In the genomic region with DNA sequence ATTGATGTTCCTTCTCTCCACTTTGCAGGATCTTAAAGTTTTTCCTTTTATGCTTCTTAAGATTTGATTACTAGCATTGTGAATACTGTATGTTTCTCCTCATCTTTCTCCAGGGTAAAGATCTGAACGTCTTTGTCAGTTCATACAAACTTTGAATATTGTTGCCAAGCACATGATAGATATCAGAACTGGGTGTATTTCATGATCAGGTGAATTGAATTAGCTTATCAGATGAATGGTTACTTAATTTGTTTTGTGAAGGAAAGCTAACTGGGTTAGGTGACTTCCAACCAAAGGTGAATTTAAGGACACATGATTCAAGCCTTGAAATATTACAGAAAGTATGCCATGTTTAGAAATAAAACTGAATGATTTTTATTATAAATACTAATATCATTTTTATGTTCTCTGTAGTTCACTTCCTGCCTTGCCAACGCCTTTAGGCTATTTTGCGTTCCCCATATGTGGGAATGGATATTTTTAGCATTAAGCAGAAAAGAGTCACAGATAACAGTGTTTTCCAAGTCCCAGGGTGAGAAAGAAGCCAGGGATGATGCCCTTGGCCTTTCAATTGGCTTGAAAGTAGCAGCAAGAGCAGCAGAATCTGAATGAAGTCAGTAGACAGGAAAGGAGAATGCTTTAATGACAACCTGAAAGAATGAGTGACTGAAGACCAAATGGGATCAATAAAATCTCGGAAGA, we compare ENCODE assay signal across 15 cellular contexts.
DNase-seq lines count a peak whose midpoint lies in the region; ATAC-seq and TF ChIP-seq lines count a peak whose summit lies in the region.
"Had no signal": no experiment of that assay in that cellular context is flagged by ENCODE, and none has a peak within 500 bp of the region (broad histone marks: within the 10 kb centered on the region; RNA-seq: fewer than 3 reads in every experiment).

No MANE protein-coding gene starts in this region.

- H3K27me3 ChIP-seq in GM23248 (replicated peaks; ENCODE audit: insufficient read depth): no peaks in the 10 kb centered on the region
- H3K27me3 ChIP-seq: BLaER1 had no signal

- no peak overlapping the region for H3K4me2 ChIP-seq in GM23248 (ENCODE audit: unreplicated experiment)
- H3K4me2 ChIP-seq: BLaER1 had no signal

- in situ Hi-C loops in GM23248 (cut with MboI): no loop called here

- H3K36me3 ChIP-seq in GM23248 (ENCODE audit: low read depth): no peaks in the 10 kb centered on the region
- H3K36me3 ChIP-seq: BLaER1, HAP-1 had no signal

- WGBS in GM23248 (ENCODE audit: low coverage in 1 of 2, low lambda C conversion rate in 2 of 2, missing lambda C conversion rate in 2 of 2), 2 experiments: 2 to 9% methylated on average over 4 of the region's 4 CpGs

- H3K27me3 Mint-ChIP-seq in mesothelial cell of epicardium (ENCODE audit: low read depth): no peaks in the 10 kb centered on the region
- H3K27me3 Mint-ChIP-seq: CD4-positive, alpha-beta memory T cell had no signal

- no peaks in the 10 kb centered on the region for H3K9me2 ChIP-seq in GM23248 (ENCODE audit: insufficient read depth)

- peaks cover 20% of the 10 kb centered on the region for H3K9me3 Mint-ChIP-seq in mesothelial cell of epicardium

- H2AFZ ChIP-seq in GM23248: 0 out of 2 replicates have a peak overlapping the region, but pooled peaks have one; percentile 52

- no peaks in the 10 kb centered on the region for H4K20me1 ChIP-seq in GM23248 (ENCODE audit: insufficient read depth)
- H4K20me1 ChIP-seq: BLaER1 had no signal

- peaks cover 21% of the 10 kb centered on the region for H3K4me1 Mint-ChIP-seq in mesothelial cell of epicardium
- H3K4me1 Mint-ChIP-seq: CD14-positive monocyte; CD4-positive, alpha-beta memory T cell had no signal

- H3K9ac ChIP-seq in GM23248: no peak overlapping the region
- H3K9ac ChIP-seq: BLaER1 had no signal

- H3K4me1 ChIP-seq in GM23248 (ENCODE audit: insufficient read depth): no peaks in the 10 kb centered on the region
- H3K4me1 ChIP-seq: BLaER1, HAP-1 had no signal

- H3F3A ChIP-seq in GM23248 (ENCODE audit: insufficient read depth): no peaks in the 10 kb centered on the region

- H3K27ac ChIP-seq in GM23248: no peak overlapping the region
- H3K27ac ChIP-seq: 22Rv1, BLaER1 had no signal

- no peak overlapping the region for H3K4me3 Mint-ChIP-seq in mesothelial cell of epicardium
- H3K4me3 Mint-ChIP-seq: CD14-positive monocyte; CD4-positive, alpha-beta memory T cell had no signal

- DNase-seq in COLO829 (ENCODE audit: low spot score): peak; percentile 2
- peak; percentile 2 for DNase-seq in GM23248
- DNase-seq in mesothelial cell of epicardium (ENCODE audit: low spot score in 2 of 2, unreplicated experiment in 2 of 2): no peak
- DNase-seq in effector CD4-positive, alpha-beta T cell: no peak
- DNase-seq in NCI-H1105 (lab: John Stamatoyannopoulos, UW): no peak
- no peak for DNase-seq in stimulated activated CD4-positive, alpha-beta T cell treated with anti-CD3 and anti-CD28 coated beads, Interleukin-4, amount 100 ng/mL, for 4 hours
- DNase-seq: CD4-positive, alpha-beta memory T cell; KG1 had no signal

- no peak for TF ChIP-seq CTCF in mesothelial cell of epicardium (IDR thresholded peaks at IDR 0.05; ENCODE audit: unreplicated experiment)

- peak overlapping the region; percentile 32 for H3K27ac Mint-ChIP-seq in mesothelial cell of epicardium
- H3K27ac Mint-ChIP-seq: CD14-positive monocyte; CD4-positive, alpha-beta memory T cell had no signal

- H3K79me2 ChIP-seq in GM23248 (ENCODE audit: insufficient read depth): no peaks in the 10 kb centered on the region

- H3K9me3 ChIP-seq in GM23248 (ENCODE audit: low read depth): no peaks in the 10 kb centered on the region
- H3K9me3 ChIP-seq: HAP-1 had no signal

- H3K4me3 ChIP-seq in GM23248: no peak overlapping the region
- H3K4me3 ChIP-seq: BLaER1, GM12878, HAP-1 had no signal

- peaks cover 4% of the 10 kb centered on the region for H3K36me3 Mint-ChIP-seq in mesothelial cell of epicardium
- H3K36me3 Mint-ChIP-seq: CD14-positive monocyte; CD4-positive, alpha-beta memory T cell had no signal

- no peak; the same call in 2 of the 3 replicates for ATAC-seq in SK-N-SH treated with all-trans-retinoic acid at 6 μM for 48 hours
- ATAC-seq: GM12878, HepG2 had no signal

TF ChIP-seq in SK-N-SH treated with all-trans-retinoic acid at 6 μM for 48 hours, 23 proteins besides CTCF, POLR2A, EP300 and RAD21:
- TF ChIP-seq TCF4 (CRISPR knock-in tag; IDR thresholded peaks at IDR 0.05; ENCODE audit: borderline replicate concordance) (peak; percentile 85), CSDC2 (CRISPR knock-in tag; IDR thresholded peaks at IDR 0.05) (0 out of 2 replicates have a peak, but pooled peaks have one; percentile 19), ZC3H10 (CRISPR knock-in tag; IDR thresholded peaks at IDR 0.05) (no peak), CSRNP3 (CRISPR knock-in tag; IDR thresholded peaks at IDR 0.05) (0 out of 2 replicates have a peak, but pooled peaks have one; percentile 38), ZFP30 (CRISPR knock-in tag; IDR thresholded peaks at IDR 0.05) (no peak), ZNF70 (CRISPR knock-in tag; IDR thresholded peaks at IDR 0.05) (no peak), ISL1 (CRISPR knock-in tag; IDR thresholded peaks at IDR 0.05) (peak; percentile 92), ZNF8 (CRISPR knock-in tag; IDR thresholded peaks at IDR 0.05) (0 out of 2 replicates have a peak, but pooled peaks have one; percentile 5), TSHZ2 (CRISPR knock-in tag; IDR thresholded peaks at IDR 0.05) (peak; percentile 53), SNAI2 (CRISPR knock-in tag; IDR thresholded peaks at IDR 0.05) (0 out of 2 replicates have a peak, but pooled peaks have one; percentile 12)
- TF ChIP-seq, protein P1, sequence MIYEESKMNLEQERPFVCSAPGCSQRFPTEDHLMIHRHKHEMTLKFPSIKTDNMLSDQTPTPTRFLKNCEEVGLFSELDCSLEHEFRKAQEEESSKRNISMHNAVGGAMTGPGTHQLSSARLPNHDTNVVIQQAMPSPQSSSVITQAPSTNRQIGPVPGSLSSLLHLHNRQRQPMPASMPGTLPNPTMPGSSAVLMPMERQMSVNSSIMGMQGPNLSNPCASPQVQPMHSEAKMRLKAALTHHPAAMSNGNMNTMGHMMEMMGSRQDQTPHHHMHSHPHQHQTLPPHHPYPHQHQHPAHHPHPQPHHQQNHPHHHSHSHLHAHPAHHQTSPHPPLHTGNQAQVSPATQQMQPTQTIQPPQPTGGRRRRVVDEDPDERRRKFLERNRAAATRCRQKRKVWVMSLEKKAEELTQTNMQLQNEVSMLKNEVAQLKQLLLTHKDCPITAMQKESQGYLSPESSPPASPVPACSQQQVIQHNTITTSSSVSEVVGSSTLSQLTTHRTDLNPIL (CRISPR knock-in tag; IDR thresholded peaks at IDR 0.05; ENCODE audit: low read depth): peak; percentile 54

Comparison
In these comparisons a context has a peak if more than half of its experiments do, and no peak if none do; other contexts are left out.
1. DNase-seq: peak in COLO829 (single experiment) and GM23248 (single experiment); none in mesothelial cell of epicardium (0 of 2), effector CD4-positive, alpha-beta T cell (single experiment), NCI-H1105 (single experiment) and stimulated activated CD4-positive, alpha-beta T cell treated with anti-CD3 and anti-CD28 coated beads, Interleukin-4, amount 100 ng/mL, for 4 hours (0 of 2).